In genomic region chr5:61200582-61201155, GRCh38 we compare ENCODE assay signal across 1 cellular context.
TF ChIP-seq lines count a peak whose summit lies in the region.

No MANE protein-coding gene starts in this region.

TF ChIP-seq in WTC11, 78 proteins besides CTCF, POLR2A, EP300 and RAD21 (continued from another document):
- no peak for TF ChIP-seq SP1 (CRISPR knock-in tag; conservative IDR thresholded peaks at IDR 0.05)
- TF ChIP-seq NR1H2 (CRISPR knock-in tag; IDR thresholded peaks at IDR 0.05): no peak
- no peak for TF ChIP-seq TEAD1 (CRISPR knock-in tag; IDR thresholded peaks at IDR 0.05)
- no peak for TF ChIP-seq TEAD4 (CRISPR knock-in tag; IDR thresholded peaks at IDR 0.05)
- TF ChIP-seq ATF1 (CRISPR knock-in tag; IDR thresholded peaks at IDR 0.05): no peak
- no peak for TF ChIP-seq ZNF512 (CRISPR knock-in tag; IDR thresholded peaks at IDR 0.05; ENCODE audit: borderline replicate concordance)
- no peak for TF ChIP-seq HMGXB4 (CRISPR knock-in tag; IDR thresholded peaks at IDR 0.05)
- TF ChIP-seq NR2C2 (CRISPR knock-in tag; IDR thresholded peaks at IDR 0.05): no peak
- TF ChIP-seq PRDM15 (CRISPR knock-in tag; IDR thresholded peaks at IDR 0.05): no peak
